27 cellular contexts compared by ENCODE assay signal in genomic region chr2:231725476-231725875, GRCh38.
"Had no signal": no experiment of that assay in that cellular context is flagged by ENCODE, and none has a peak within 500 bp of the region (broad histone marks: within the 10 kb centered on the region; RNA-seq: fewer than 3 reads in every experiment).

No MANE protein-coding gene starts in this region.

- H3K9me3 Mint-ChIP-seq: natural killer cell; nephron; neural progenitor cell; stimulated activated effector memory CD8-positive, alpha-beta T cell treated with anti-CD3 and anti-CD28 coated beads, Interleukin-12 subunit alpha, Interleukin-12 subunit beta, amount 100 ng/mL, for 72 hours; stimulated activated naive B cell treated with anti-CD40 and anti-IgM and Interleukin-4, amounts not matched to agents 10 μg/mL and 1 μg/mL and 100 μg/mL, for 72 hours; stimulated activated naive CD8-positive, alpha-beta T cell treated with anti-CD3 and anti-CD28 coated beads, Interleukin-15, Interleukin-2, amounts not matched to agents 100 ng/mL and 50 ng/mL, for 24 hours had no signal

- H3K4me3 Mint-ChIP-seq: natural killer cell; nephron; neural progenitor cell; stimulated activated effector memory CD8-positive, alpha-beta T cell treated with anti-CD3 and anti-CD28 coated beads, Interleukin-12 subunit alpha, Interleukin-12 subunit beta, amount 100 ng/mL, for 72 hours; stimulated activated naive B cell treated with anti-CD40 and anti-IgM and Interleukin-4, amounts not matched to agents 10 μg/mL and 1 μg/mL and 100 μg/mL, for 72 hours; stimulated activated naive CD8-positive, alpha-beta T cell treated with anti-CD3 and anti-CD28 coated beads, Interleukin-15, Interleukin-2, amounts not matched to agents 100 ng/mL and 50 ng/mL, for 24 hours had no signal

- H3K36me3 ChIP-seq: neural progenitor cell, ovary, right lobe of liver, thyroid gland, upper lobe of left lung, vagina had no signal

- H3K36me3 Mint-ChIP-seq: natural killer cell had no signal

- ATAC-seq: natural killer cell; right cardiac atrium; stimulated activated effector memory CD8-positive, alpha-beta T cell treated with anti-CD3 and anti-CD28 coated beads, Interleukin-12 subunit alpha, Interleukin-12 subunit beta, amount 100 ng/mL, for 72 hours; stimulated activated naive B cell treated with anti-CD40 and anti-IgM and Interleukin-4, amounts not matched to agents 10 μg/mL and 1 μg/mL and 100 μg/mL, for 72 hours had no signal

- H3K27me3 Mint-ChIP-seq: progenitor cell of endocrine pancreas; stimulated activated naive B cell treated with anti-CD40 and anti-IgM and Interleukin-4, amounts not matched to agents 10 μg/mL and 1 μg/mL and 100 μg/mL, for 72 hours; stimulated activated naive CD8-positive, alpha-beta T cell treated with anti-CD3 and anti-CD28 coated beads, Interleukin-15, Interleukin-2, amounts not matched to agents 100 ng/mL and 50 ng/mL, for 24 hours had no signal

- H3K27me3 ChIP-seq: neural progenitor cell, ovary, right lobe of liver, stomach, thyroid gland, tibial nerve, upper lobe of left lung, vagina had no signal

- DNase-seq: natural killer cell; occipital lobe; ovary; psoas muscle; right cardiac atrium; right lobe of liver; stimulated activated CD4-positive, alpha-beta T cell treated with anti-CD3 and anti-CD28 coated beads, Interleukin-15, amount 100 ng/mL, for 24 hours; stimulated activated CD4-positive, alpha-beta T cell treated with anti-CD3 and anti-CD28 coated beads, Interleukin-2, amount 100 ng/mL, for 24 hours; stimulated activated CD4-positive, alpha-beta T cell treated with anti-CD3 and anti-CD28 coated beads, Interleukin-2, amount 100 ng/mL, for 48 hours; stimulated activated CD4-positive, alpha-beta T cell treated with anti-CD3 and anti-CD28 coated beads, Interleukin-4, amount 100 ng/mL, for 24 hours; stimulated activated naive B cell treated with anti-CD40 and anti-IgM and Interleukin-4, amounts not matched to agents 10 μg/mL and 1 μg/mL and 100 μg/mL, for 72 hours; stimulated activated naive CD4-positive, alpha-beta T cell treated with Interleukin-2 at 50 U/mL for 16 hours; stomach; thyroid gland; trophoblast cell; upper lobe of left lung had no signal

- H3K27ac Mint-ChIP-seq: natural killer cell; nephron; neural progenitor cell; progenitor cell of endocrine pancreas; stimulated activated effector memory CD8-positive, alpha-beta T cell treated with anti-CD3 and anti-CD28 coated beads, Interleukin-12 subunit alpha, Interleukin-12 subunit beta, amount 100 ng/mL, for 72 hours; stimulated activated naive B cell treated with anti-CD40 and anti-IgM and Interleukin-4, amounts not matched to agents 10 μg/mL and 1 μg/mL and 100 μg/mL, for 72 hours; stimulated activated naive CD8-positive, alpha-beta T cell treated with anti-CD3 and anti-CD28 coated beads, Interleukin-15, Interleukin-2, amounts not matched to agents 100 ng/mL and 50 ng/mL, for 24 hours had no signal

- H3K4me1 ChIP-seq: parathyroid adenoma, right lobe of liver, stomach, thyroid gland, tibial nerve, upper lobe of left lung, vagina had no signal

- H3K4me3 ChIP-seq: neural progenitor cell, ovary, psoas muscle, right lobe of liver, skin epidermis, stomach, thoracic aorta, thyroid gland, tibial nerve, upper lobe of left lung, vagina had no signal

- H3K4me1 Mint-ChIP-seq: natural killer cell had no signal

- FAIRE-seq: urothelium cell line had no signal

- H3K9me3 ChIP-seq: ovary, psoas muscle, right lobe of liver, stomach, thoracic aorta, thyroid gland, tibial nerve, upper lobe of left lung, vagina had no signal

- H3K27ac ChIP-seq: ovary, parathyroid adenoma, psoas muscle, right lobe of liver, skin epidermis, stomach, thoracic aorta, thyroid gland, tibial nerve, upper lobe of left lung, vagina had no signal
